2 cellular contexts compared by ENCODE assay signal in the genomic region with DNA sequence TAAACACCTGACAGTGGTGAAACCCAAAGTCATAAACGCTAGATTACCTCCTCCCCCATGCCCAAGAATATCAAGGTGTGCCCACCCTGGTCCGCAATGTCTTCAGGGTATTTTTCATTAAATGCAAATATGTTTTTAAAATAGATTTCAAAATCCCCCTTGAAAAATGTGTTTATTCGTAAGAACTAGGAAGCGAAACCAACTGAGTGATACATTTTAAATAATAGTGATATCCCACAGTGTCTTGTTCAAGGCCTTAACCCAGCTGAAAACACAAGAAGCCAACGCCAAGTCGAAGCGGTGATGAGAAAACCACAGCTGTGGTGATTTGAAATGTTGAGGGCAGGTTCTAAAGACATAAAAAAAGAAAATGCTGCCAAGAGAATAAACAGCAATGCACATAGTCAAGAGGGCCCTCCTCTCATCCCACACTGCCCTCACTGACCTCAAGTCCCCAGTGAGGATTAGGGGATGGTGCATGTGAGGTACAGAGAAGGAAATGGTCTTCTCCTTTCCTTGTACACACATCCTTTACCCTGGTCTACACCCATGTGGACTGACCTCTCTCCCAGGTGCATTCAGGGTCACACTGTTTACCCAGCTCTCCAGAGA.
TF ChIP-seq lines count a peak whose summit lies in the region.

No MANE protein-coding gene starts in this region.

TF ChIP-seq in GM12891, 5 proteins besides CTCF, POLR2A, EP300 and RAD21:
- TF ChIP-seq PAX5 (IDR thresholded peaks at IDR 0.05; ENCODE audit: insufficient read depth, low read length, severe bottlenecking) (no peak), POU2F2 (IDR thresholded peaks at IDR 0.05; ENCODE audit: low read depth, low read length) (peak; percentile 60; the same call in 1 of the 2 replicates), SPI1 (IDR thresholded peaks at IDR 0.05; ENCODE audit: low read depth, low read length) (peak; percentile 57; the same call in 1 of the 2 replicates)

TF ChIP-seq in GM12878, 131 proteins besides CTCF, POLR2A, EP300 and RAD21 (continues in another document):
- TF ChIP-seq IKZF2 (IDR thresholded peaks at IDR 0.05) (peak; percentile 58 to 59; a peak in 3 of 4 replicates), ZNF207 (IDR thresholded peaks at IDR 0.05; ENCODE audit: borderline replicate concordance) (no peak), ZNF622 (IDR thresholded peaks at IDR 0.05) (no peak), MTA2 (IDR thresholded peaks at IDR 0.05; ENCODE audit: low read depth) (peak; percentile 73), RELA (IDR thresholded peaks at IDR 0.05; ENCODE audit: borderline replicate concordance, partially characterized antibody) (no peak), MXI1 (IDR thresholded peaks at IDR 0.05; ENCODE audit: low read depth, low read length) (no peak), CBX5 (IDR thresholded peaks at IDR 0.05; ENCODE audit: low read depth) (0 out of 2 replicates have a peak, but pooled peaks have one; percentile 35), ZNF217 (IDR thresholded peaks at IDR 0.05) (no peak), ZZZ3 (IDR thresholded peaks at IDR 0.05; ENCODE audit: control insufficient read depth, insufficient read length, low read depth) (no peak), RAD51 (IDR thresholded peaks at IDR 0.05) (no peak), MTA3 (IDR thresholded peaks at IDR 0.05; ENCODE audit: borderline replicate concordance, low read length) (no peak), SMAD1 (IDR thresholded peaks at IDR 0.05; ENCODE audit: low read depth, partially characterized antibody) (no peak), ASH2L (IDR thresholded peaks at IDR 0.05; ENCODE audit: borderline replicate concordance, low read depth) (no peak), BRCA1 (IDR thresholded peaks at IDR 0.05; ENCODE audit: low read depth, low read length) (no peak), POU2F2 (IDR thresholded peaks at IDR 0.05; ENCODE audit: borderline replicate concordance, low read depth, low read length) (peak; percentile 57; the same call in 1 of the 3 replicates), SREBF1 (IDR thresholded peaks at IDR 0.05; ENCODE audit: low read length) (no peak), IRF4 (IDR thresholded peaks at IDR 0.05; ENCODE audit: low read depth, low read length) (peak; percentile 40; the same call in 1 of the 2 replicates), RUNX3 (IDR thresholded peaks at IDR 0.05; ENCODE audit: low read length) (peak; percentile 89), CBFB (IDR thresholded peaks at IDR 0.05; ENCODE audit: low read depth) (peak; percentile 24; the same call in 1 of the 2 replicates), NBN (IDR thresholded peaks at IDR 0.05) (0 out of 2 replicates have a peak, but pooled peaks have one; percentile 24), TAF1 (IDR thresholded peaks at IDR 0.05; ENCODE audit: borderline replicate concordance, low read depth, low read length) (no peak), ETV6 (conservative IDR thresholded peaks at IDR 0.05 in 1 of 2, IDR thresholded peaks at IDR 0.05 in 1 of 2; ENCODE audit: borderline replicate concordance in 1 of 2, low read depth in 1 of 2) (no peak), CREM (IDR thresholded peaks at IDR 0.05; ENCODE audit: low read depth) (no peak), BACH1 (IDR thresholded peaks at IDR 0.05; ENCODE audit: borderline replicate concordance) (no peak), PAX8 (IDR thresholded peaks at IDR 0.05) (no peak), CBX3 (IDR thresholded peaks at IDR 0.05; ENCODE audit: borderline replicate concordance, low read depth) (no peak), HCFC1 (IDR thresholded peaks at IDR 0.05; ENCODE audit: low read length) (no peak), EGR1 (IDR thresholded peaks at IDR 0.05; ENCODE audit: borderline replicate concordance in 1 of 2, low read depth in 2 of 2, low read length in 2 of 2) (no peak), NFXL1 (IDR thresholded peaks at IDR 0.05; ENCODE audit: borderline replicate concordance) (no peak), ZSCAN29 (IDR thresholded peaks at IDR 0.05) (no peak), SRF (IDR thresholded peaks at IDR 0.05; ENCODE audit: low read depth in 2 of 2, low read length in 2 of 2) (no peak), EZH2 (IDR thresholded peaks at IDR 0.05; ENCODE audit: borderline replicate concordance, control insufficient read depth, low read depth, low read length) (no peak)
- TF ChIP-seq, protein P1, sequence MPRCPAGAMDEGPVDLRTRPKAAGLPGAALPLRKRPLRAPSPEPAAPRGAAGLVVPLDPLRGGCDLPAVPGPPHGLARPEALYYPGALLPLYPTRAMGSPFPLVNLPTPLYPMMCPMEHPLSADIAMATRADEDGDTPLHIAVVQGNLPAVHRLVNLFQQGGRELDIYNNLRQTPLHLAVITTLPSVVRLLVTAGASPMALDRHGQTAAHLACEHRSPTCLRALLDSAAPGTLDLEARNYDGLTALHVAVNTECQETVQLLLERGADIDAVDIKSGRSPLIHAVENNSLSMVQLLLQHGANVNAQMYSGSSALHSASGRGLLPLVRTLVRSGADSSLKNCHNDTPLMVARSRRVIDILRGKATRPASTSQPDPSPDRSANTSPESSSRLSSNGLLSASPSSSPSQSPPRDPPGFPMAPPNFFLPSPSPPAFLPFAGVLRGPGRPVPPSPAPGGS (IDR thresholded peaks at IDR 0.05; ENCODE audit: borderline replicate concordance, insufficient read depth, low read depth, low read length, poor library complexity, severe bottlenecking): no peak
- TF ChIP-seq, protein P2, sequence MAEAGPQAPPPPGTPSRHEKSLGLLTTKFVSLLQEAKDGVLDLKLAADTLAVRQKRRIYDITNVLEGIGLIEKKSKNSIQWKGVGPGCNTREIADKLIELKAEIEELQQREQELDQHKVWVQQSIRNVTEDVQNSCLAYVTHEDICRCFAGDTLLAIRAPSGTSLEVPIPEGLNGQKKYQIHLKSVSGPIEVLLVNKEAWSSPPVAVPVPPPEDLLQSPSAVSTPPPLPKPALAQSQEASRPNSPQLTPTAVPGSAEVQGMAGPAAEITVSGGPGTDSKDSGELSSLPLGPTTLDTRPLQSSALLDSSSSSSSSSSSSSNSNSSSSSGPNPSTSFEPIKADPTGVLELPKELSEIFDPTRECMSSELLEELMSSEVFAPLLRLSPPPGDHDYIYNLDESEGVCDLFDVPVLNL (IDR thresholded peaks at IDR 0.05; ENCODE audit: low read depth, low read length): no peak
- TF ChIP-seq, protein P3, sequence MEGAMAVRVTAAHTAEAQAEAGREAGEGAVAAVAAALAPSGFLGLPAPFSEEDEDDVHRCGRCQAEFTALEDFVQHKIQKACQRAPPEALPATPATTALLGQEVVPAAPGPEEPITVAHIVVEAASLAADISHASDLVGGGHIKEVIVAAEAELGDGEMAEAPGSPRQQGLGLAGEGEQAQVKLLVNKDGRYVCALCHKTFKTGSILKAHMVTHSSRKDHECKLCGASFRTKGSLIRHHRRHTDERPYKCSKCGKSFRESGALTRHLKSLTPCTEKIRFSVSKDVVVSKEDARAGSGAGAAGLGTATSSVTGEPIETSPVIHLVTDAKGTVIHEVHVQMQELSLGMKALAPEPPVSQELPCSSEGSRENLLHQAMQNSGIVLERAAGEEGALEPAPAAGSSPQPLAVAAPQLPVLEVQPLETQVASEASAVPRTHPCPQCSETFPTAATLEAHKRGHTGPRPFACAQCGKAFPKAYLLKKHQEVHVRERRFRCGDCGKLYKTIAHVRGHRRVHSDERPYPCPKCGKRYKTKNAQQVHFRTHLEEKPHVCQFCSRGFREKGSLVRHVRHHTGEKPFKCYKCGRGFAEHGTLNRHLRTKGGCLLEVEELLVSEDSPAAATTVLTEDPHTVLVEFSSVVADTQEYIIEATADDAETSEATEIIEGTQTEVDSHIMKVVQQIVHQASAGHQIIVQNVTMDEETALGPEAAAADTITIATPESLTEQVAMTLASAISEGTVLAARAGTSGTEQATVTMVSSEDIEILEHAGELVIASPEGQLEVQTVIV (IDR thresholded peaks at IDR 0.05; ENCODE audit: borderline replicate concordance, partially characterized antibody): no peak
- TF ChIP-seq, protein P4, sequence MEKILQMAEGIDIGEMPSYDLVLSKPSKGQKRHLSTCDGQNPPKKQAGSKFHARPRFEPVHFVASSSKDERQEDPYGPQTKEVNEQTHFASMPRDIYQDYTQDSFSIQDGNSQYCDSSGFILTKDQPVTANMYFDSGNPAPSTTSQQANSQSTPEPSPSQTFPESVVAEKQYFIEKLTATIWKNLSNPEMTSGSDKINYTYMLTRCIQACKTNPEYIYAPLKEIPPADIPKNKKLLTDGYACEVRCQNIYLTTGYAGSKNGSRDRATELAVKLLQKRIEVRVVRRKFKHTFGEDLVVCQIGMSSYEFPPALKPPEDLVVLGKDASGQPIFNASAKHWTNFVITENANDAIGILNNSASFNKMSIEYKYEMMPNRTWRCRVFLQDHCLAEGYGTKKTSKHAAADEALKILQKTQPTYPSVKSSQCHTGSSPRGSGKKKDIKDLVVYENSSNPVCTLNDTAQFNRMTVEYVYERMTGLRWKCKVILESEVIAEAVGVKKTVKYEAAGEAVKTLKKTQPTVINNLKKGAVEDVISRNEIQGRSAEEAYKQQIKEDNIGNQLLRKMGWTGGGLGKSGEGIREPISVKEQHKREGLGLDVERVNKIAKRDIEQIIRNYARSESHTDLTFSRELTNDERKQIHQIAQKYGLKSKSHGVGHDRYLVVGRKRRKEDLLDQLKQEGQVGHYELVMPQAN (conservative IDR thresholded peaks at IDR 0.05): no peak
- TF ChIP-seq, protein P5, sequence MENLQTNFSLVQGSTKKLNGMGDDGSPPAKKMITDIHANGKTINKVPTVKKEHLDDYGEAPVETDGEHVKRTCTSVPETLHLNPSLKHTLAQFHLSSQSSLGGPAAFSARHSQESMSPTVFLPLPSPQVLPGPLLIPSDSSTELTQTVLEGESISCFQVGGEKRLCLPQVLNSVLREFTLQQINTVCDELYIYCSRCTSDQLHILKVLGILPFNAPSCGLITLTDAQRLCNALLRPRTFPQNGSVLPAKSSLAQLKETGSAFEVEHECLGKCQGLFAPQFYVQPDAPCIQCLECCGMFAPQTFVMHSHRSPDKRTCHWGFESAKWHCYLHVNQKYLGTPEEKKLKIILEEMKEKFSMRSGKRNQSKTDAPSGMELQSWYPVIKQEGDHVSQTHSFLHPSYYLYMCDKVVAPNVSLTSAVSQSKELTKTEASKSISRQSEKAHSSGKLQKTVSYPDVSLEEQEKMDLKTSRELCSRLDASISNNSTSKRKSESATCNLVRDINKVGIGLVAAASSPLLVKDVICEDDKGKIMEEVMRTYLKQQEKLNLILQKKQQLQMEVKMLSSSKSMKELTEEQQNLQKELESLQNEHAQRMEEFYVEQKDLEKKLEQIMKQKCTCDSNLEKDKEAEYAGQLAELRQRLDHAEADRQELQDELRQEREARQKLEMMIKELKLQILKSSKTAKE (IDR thresholded peaks at IDR 0.05; ENCODE audit: low read depth, poor library complexity, severe bottlenecking): no peak
- TF ChIP-seq, protein P6, sequence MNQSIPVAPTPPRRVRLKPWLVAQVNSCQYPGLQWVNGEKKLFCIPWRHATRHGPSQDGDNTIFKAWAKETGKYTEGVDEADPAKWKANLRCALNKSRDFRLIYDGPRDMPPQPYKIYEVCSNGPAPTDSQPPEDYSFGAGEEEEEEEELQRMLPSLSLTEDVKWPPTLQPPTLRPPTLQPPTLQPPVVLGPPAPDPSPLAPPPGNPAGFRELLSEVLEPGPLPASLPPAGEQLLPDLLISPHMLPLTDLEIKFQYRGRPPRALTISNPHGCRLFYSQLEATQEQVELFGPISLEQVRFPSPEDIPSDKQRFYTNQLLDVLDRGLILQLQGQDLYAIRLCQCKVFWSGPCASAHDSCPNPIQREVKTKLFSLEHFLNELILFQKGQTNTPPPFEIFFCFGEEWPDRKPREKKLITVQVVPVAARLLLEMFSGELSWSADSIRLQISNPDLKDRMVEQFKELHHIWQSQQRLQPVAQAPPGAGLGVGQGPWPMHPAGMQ (IDR thresholded peaks at IDR 0.05; ENCODE audit: borderline replicate concordance): no peak
- TF ChIP-seq, protein P7, sequence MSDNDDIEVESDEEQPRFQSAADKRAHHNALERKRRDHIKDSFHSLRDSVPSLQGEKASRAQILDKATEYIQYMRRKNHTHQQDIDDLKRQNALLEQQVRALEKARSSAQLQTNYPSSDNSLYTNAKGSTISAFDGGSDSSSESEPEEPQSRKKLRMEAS (IDR thresholded peaks at IDR 0.05; ENCODE audit: low read depth, low read length): no peak
- TF ChIP-seq, protein P8, sequence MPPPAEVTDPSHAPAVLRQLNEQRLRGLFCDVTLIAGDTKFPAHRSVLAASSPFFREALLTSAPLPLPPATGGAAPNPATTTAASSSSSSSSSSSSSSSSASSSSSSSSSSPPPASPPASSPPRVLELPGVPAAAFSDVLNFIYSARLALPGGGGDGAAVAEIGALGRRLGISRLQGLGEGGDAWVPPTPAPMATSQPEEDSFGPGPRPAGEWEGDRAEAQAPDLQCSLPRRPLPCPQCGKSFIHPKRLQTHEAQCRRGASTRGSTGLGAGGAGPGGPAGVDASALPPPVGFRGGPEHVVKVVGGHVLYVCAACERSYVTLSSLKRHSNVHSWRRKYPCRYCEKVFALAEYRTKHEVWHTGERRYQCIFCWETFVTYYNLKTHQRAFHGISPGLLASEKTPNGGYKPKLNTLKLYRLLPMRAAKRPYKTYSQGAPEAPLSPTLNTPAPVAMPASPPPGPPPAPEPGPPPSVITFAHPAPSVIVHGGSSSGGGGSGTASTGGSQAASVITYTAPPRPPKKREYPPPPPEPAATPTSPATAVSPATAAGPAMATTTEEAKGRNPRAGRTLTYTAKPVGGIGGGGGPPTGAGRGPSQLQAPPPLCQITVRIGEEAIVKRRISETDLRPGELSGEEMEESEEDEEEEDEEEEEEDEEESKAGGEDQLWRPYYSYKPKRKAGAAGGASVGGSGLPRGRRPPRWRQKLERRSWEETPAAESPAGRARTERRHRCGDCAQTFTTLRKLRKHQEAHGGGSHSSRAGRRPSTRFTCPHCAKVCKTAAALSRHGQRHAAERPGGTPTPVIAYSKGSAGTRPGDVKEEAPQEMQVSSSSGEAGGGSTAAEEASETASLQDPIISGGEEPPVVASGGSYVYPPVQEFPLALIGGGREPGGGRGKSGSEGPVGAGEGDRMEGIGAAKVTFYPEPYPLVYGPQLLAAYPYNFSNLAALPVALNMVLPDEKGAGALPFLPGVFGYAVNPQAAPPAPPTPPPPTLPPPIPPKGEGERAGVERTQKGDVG (CRISPR knock-in tag; IDR thresholded peaks at IDR 0.05): no peak
- TF ChIP-seq, protein P9, sequence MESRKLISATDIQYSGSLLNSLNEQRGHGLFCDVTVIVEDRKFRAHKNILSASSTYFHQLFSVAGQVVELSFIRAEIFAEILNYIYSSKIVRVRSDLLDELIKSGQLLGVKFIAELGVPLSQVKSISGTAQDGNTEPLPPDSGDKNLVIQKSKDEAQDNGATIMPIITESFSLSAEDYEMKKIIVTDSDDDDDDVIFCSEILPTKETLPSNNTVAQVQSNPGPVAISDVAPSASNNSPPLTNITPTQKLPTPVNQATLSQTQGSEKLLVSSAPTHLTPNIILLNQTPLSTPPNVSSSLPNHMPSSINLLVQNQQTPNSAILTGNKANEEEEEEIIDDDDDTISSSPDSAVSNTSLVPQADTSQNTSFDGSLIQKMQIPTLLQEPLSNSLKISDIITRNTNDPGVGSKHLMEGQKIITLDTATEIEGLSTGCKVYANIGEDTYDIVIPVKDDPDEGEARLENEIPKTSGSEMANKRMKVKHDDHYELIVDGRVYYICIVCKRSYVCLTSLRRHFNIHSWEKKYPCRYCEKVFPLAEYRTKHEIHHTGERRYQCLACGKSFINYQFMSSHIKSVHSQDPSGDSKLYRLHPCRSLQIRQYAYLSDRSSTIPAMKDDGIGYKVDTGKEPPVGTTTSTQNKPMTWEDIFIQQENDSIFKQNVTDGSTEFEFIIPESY (IDR thresholded peaks at IDR 0.05): no peak
